7 cellular contexts compared by ENCODE assay signal in the genomic region with DNA sequence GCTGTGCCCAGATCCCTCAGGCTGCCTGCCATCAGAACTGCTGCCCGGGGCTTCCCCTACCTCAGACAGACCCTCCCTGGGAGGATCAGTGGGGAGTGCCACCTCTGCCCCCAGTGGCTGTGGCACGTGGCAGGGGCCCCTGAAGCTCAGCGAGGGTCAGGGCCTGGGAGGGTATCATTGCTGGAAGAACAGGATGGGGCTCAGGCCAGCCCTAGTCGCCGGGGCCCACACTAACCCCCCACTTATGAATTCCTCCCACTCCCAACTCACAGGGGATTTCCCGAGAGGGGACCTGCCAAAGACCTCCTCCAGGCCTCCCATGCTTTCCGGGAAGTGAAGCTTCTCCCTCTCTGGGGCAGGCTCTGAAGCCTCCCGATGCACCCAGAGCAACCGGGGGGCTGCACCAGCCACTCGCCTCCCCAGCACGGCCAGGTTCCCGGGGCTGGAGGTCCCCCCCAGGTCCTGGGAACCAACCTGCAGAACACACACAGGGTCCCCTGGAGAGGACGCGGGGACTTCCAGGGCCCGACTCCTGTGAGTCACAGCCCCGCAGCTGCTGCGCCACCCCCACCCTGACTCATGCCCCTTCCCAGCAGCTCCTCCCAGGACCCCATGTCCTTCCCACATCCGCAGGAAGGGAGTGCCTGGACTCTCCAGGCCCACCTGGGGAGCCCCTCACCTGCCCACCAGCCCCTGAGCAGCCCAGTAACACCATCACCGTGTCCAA. TPM values are rescaled to one million over a fixed set of nuclear protein-coding genes. Genes with fewer than 3 reads are reported as not detected.
DNase-seq lines count a peak whose midpoint lies in the region; TF ChIP-seq lines count a peak whose summit lies in the region.

No MANE protein-coding gene starts in this region.

- H3K79me1 ChIP-seq in H9 (ENCODE audit: insufficient read depth, low read depth, low read length, poor library complexity, severe bottlenecking): no peaks in the 10 kb centered on the region

- POLR2A ChIA-PET in CD4-positive, alpha-beta memory T cell (lab: Charles Lee; ENCODE audit: partially characterized antibody): interaction anchor here (0.9 to 3.6 kb wide), 6 partner anchors 8 to 132 kb away, joined by 3 to 26 read pairs (median 4); partner anchors contain the start of genes ARFRP1, GMEB2, LIME1 and SLC2A4RG

- H3K36me3 Mint-ChIP-seq in H9 (ENCODE audit: insufficient read depth in 1 of 3, low read depth in 3 of 3): peaks cover 2 to 5% (median 3%) of the 10 kb centered on the region in 3 experiments; a peak in 5 of 7 replicates
- peaks cover 0 to 3% of the 10 kb centered on the region in 2 donors for H3K36me3 Mint-ChIP-seq in CD4-positive, alpha-beta memory T cell

- H3K4me2 ChIP-seq in H9 (ENCODE audit: insufficient read depth, insufficient read length, low read length): no peak overlapping the region

- peaks cover 2 to 10% of the 10 kb centered on the region in 2 experiments for H3K4me1 Mint-ChIP-seq in H9
- peaks cover 6 to 39% (median 17%) of the 10 kb centered on the region in 4 donors for H3K4me1 Mint-ChIP-seq in CD4-positive, alpha-beta memory T cell

- peaks cover 4% of the 10 kb centered on the region for H3K23me2 ChIP-seq in H9 (ENCODE audit: insufficient read length, low read depth, low read length, poor library complexity, severe bottlenecking)

- H3K4ac ChIP-seq in H9 (ENCODE audit: low read depth, low read length): no peak overlapping the region

- 0 out of 7 replicates have a peak overlapping the region, but pooled peaks of 1 of the 3 experiments have one; percentile 49 for H3K27ac Mint-ChIP-seq in H9
- H3K27ac Mint-ChIP-seq in CD4-positive, alpha-beta memory T cell: peak overlapping the region in 2 of 7 donors; percentile 47 to 48

- no peaks in the 10 kb centered on the region for H4K20me1 ChIP-seq in H9 (ENCODE audit: control insufficient read depth, insufficient read depth, insufficient read length)

- H3K27me3 ChIP-seq in H9 (ENCODE audit: insufficient read depth, low read length) (no peaks in the 10 kb centered on the region), skeletal muscle tissue (ENCODE audit: control insufficient read depth in 3 of 3, insufficient read depth in 3 of 3, low read length in 3 of 3) (no peaks in the 10 kb centered on the region)
- H3K27me3 ChIP-seq in CD4-positive, alpha-beta memory T cell (ENCODE audit: insufficient read depth, low read length): no peaks in the 10 kb centered on the region

- H3K56ac ChIP-seq in H9 (ENCODE audit: insufficient read length, low read depth, low read length): no peak overlapping the region

- no peak for TF ChIP-seq CTCF in H9 (conservative IDR thresholded peaks at IDR 0.05)
- no peak for TF ChIP-seq CTCF in fibroblast of mammary gland (conservative IDR thresholded peaks at IDR 0.05; ENCODE audit: control insufficient read depth, insufficient read depth, low read depth, low read length)

- H2BK120ac ChIP-seq in H9 (ENCODE audit: low read depth, low read length, poor library complexity, severe bottlenecking): no peak overlapping the region

- no peak overlapping the region for H2AFZ ChIP-seq in H9 (ENCODE audit: low read length)

- H3K18ac ChIP-seq in H9 (ENCODE audit: insufficient read length, low read depth, low read length): no peak overlapping the region

- H4K91ac ChIP-seq in H9 (ENCODE audit: insufficient read length, low read depth, low read length): no peak overlapping the region

- WGBS in H9 (ENCODE audit: extremely low coverage, insufficient read length, low lambda C conversion rate): no CpG with 5 or more reads among the region's 19 CpGs

- no peak overlapping the region for H4K5ac ChIP-seq in H9 (ENCODE audit: insufficient read length, low read depth, low read length)

- H2BK5ac ChIP-seq in H9 (ENCODE audit: insufficient read length, low read length): no peak overlapping the region

- H3K4me3 ChIP-seq in fibroblast of mammary gland (ENCODE audit: control insufficient read depth, low read depth, low read length) (peak overlapping the region; percentile 6), skeletal muscle tissue (ENCODE audit: low read length in 3 of 3) (no peak overlapping the region)
- H3K4me3 ChIP-seq in CD4-positive, alpha-beta memory T cell (ENCODE audit: low read length in 2 of 2): no peak overlapping the region

- H3K9me3 Mint-ChIP-seq in H9: peaks cover 0 to under 1% of the 10 kb centered on the region in 2 experiments; a peak in 2 of 5 replicates
- no peaks in the 10 kb centered on the region for H3K9me3 Mint-ChIP-seq in CD4-positive, alpha-beta memory T cell

- intact Hi-C loops in CD4-positive, alpha-beta memory T cell (cut with micrococcal nuclease): no loop called here

- H4K8ac ChIP-seq in H9 (replicated peaks; ENCODE audit: insufficient read length, low read depth, low read length): no peak overlapping the region

- H3K4me1 ChIP-seq in H9 (ENCODE audit: insufficient read depth, low read length) (no peaks in the 10 kb centered on the region), skeletal muscle tissue (ENCODE audit: control insufficient read depth in 3 of 3, insufficient read depth in 3 of 3, low read length in 3 of 3) (peaks cover 29 to 45% (median 41%) of the 10 kb centered on the region in 3 donors)
- peaks cover 47% of the 10 kb centered on the region for H3K4me1 ChIP-seq in CD4-positive, alpha-beta memory T cell (ENCODE audit: insufficient read depth, low read length)

- H3T11ph ChIP-seq in H9 (ENCODE audit: low read length): no peak overlapping the region

- no peak overlapping the region for H2BK12ac ChIP-seq in H9 (ENCODE audit: insufficient read length, low read depth, low read length)

- no peak overlapping the region for H3K14ac ChIP-seq in H9 (ENCODE audit: insufficient read depth, low read length)

- H3K4me3 Mint-ChIP-seq in H9: no peak overlapping the region
- H3K4me3 Mint-ChIP-seq in CD4-positive, alpha-beta memory T cell: no peak overlapping the region

- CTCF ChIA-PET in CD4-positive, alpha-beta memory T cell (lab: Charles Lee; ENCODE audit: partially characterized antibody): interaction anchor here (1.0 kb wide), 1 partner anchor 117 kb away, joined by 3 read pairs; no protein-coding TSS in a partner anchor

- no peak overlapping the region for H2BK15ac ChIP-seq in H9 (ENCODE audit: low read depth, low read length)

- H3K9ac ChIP-seq in H9 (ENCODE audit: extremely low read depth, insufficient read length, low read length) (no peak overlapping the region), skeletal muscle tissue (ENCODE audit: low read depth in 1 of 3, low read length in 3 of 3) (peak overlapping the region in 2 of 3 donors; percentile 34 to 50)

- H3K9me3 ChIP-seq in H9 (ENCODE audit: control insufficient read depth, low read depth, low read length): no peaks in the 10 kb centered on the region
- no peaks in the 10 kb centered on the region for H3K9me3 ChIP-seq in skeletal muscle tissue (ENCODE audit: control insufficient read depth in 3 of 3, low read length in 3 of 3)
- H3K9me3 ChIP-seq in CD4-positive, alpha-beta memory T cell (ENCODE audit: control insufficient read depth in 1 of 2, low read length in 2 of 2): no peaks in the 10 kb centered on the region

- H3K27ac ChIP-seq in H9 (ENCODE audit: insufficient read length, low read depth, low read length) (no peak overlapping the region), skeletal muscle tissue (ENCODE audit: low read depth, low read length) (peak overlapping the region; percentile 72)
- H3K27ac ChIP-seq in CD4-positive, alpha-beta memory T cell (ENCODE audit: low read depth, low read length): no peak overlapping the region

- no peak overlapping the region for H3K23ac ChIP-seq in H9 (ENCODE audit: insufficient read length, low read depth, low read length)

- H2BK20ac ChIP-seq in H9 (ENCODE audit: low read depth, low read length, poor library complexity, severe bottlenecking): no peak overlapping the region

- no peaks in the 10 kb centered on the region for H3K79me2 ChIP-seq in H9 (ENCODE audit: insufficient read depth, low read length)

- H3K36me3 ChIP-seq in skeletal muscle tissue (ENCODE audit: control insufficient read depth in 3 of 3, insufficient read depth in 3 of 3, low read length in 3 of 3): peaks cover 6 to 19% (median 18%) of the 10 kb centered on the region in 3 donors
- peaks cover 5% of the 10 kb centered on the region for H3K36me3 ChIP-seq in CD4-positive, alpha-beta memory T cell (ENCODE audit: insufficient read depth, low read length)

- peaks cover 4% of the 10 kb centered on the region; the same call in 1 of the 2 replicates for H3K27me3 Mint-ChIP-seq in H9 (ENCODE audit: low read depth)
- no peaks in the 10 kb centered on the region for H3K27me3 Mint-ChIP-seq in CD4-positive, alpha-beta memory T cell

- H2AK5ac ChIP-seq in H9 (ENCODE audit: insufficient read length, low read length): no peak overlapping the region

- DNase-seq in H9 (peak; percentile 39), fibroblast of mammary gland (ENCODE audit: low read depth) (peak; percentile 91), HUDEP-2 (lab: John Stamatoyannopoulos, UW; ENCODE audit: unreplicated experiment in 76 of 76) (no peak), NCI-H187 treated with DMSO at 0.1 percent for 48 hours (lab: John Stamatoyannopoulos, UW) (no peak)
- DNase-seq in activated CD4-positive, CD25-positive, alpha-beta regulatory T cell treated with anti-CD3 and anti-CD28 coated beads, Interleukin-2, amount 50 U/mL, for 72 hours: peak; percentile 40
- no peak for DNase-seq in CD4-positive, alpha-beta memory T cell

RNA-seq across cellular contexts. Expression of gene TNFRSF6B, which starts 2.5 kb away (rescaled TPM):
- total RNA-seq in H9 (2021): 0.86 TPM in 1 of 2 replicates, not detected in the other
- total RNA-seq in skeletal muscle tissue: not detected
- not detected for total RNA-seq in CD4-positive, alpha-beta memory T cell
- not detected for polyA plus RNA-seq in CD4-positive, alpha-beta memory T cell

RNA-seq across cellular contexts. Expression of gene ARFRP1, which starts 8.9 kb away (rescaled TPM):
- 39.5 and 42.7 TPM in 2 replicates for total RNA-seq in H9 (2021)
- total RNA-seq in skeletal muscle tissue: 13.0 TPM
- total RNA-seq in CD4-positive, alpha-beta memory T cell: 10 to 100 TPM; 85.6 to 92.0 TPM
- polyA plus RNA-seq in CD4-positive, alpha-beta memory T cell: 10 to 100 TPM; 65.5 to 66.3 TPM

RNA-seq across cellular contexts. Expression of gene ZGPAT, which starts 8.9 kb away (rescaled TPM):
- total RNA-seq in H9 (2021): 25.5 and 27.6 TPM in 2 replicates
- 6.8 TPM for total RNA-seq in skeletal muscle tissue
- 10 to 100 TPM; 51.8 to 55.3 TPM for total RNA-seq in CD4-positive, alpha-beta memory T cell
- polyA plus RNA-seq in CD4-positive, alpha-beta memory T cell: 10 to 100 TPM; 34.6 to 69.5 TPM

RNA-seq across cellular contexts. Expression of gene LIME1, which starts 37.6 kb away (rescaled TPM):
- total RNA-seq in H9 (2021) (12.8 and 13.5 TPM in 2 replicates), skeletal muscle tissue (0.52 TPM)
- total RNA-seq in CD4-positive, alpha-beta memory T cell: 100 to 1,000 TPM; 162 to 169 TPM
- 100 to 1,000 TPM; 297 to 324 TPM for polyA plus RNA-seq in CD4-positive, alpha-beta memory T cell

RNA-seq across cellular contexts. Expression of gene SLC2A4RG, which starts 40.7 kb away (rescaled TPM):
- 37.9 and 43.9 TPM in 2 replicates for total RNA-seq in H9 (2021)
- 10.4 TPM for total RNA-seq in skeletal muscle tissue
- 100 to 1,000 TPM; 121 to 124 TPM for total RNA-seq in CD4-positive, alpha-beta memory T cell
- 1 to 10 TPM; 2.2 to 7.6 TPM for polyA plus RNA-seq in CD4-positive, alpha-beta memory T cell

Comparison
In these comparisons a context has a peak if more than half of its experiments do, and no peak if none do; other contexts are left out.
1. DNase-seq: peak in H9 (single experiment), activated CD4-positive, CD25-positive, alpha-beta regulatory T cell treated with anti-CD3 and anti-CD28 coated beads, Interleukin-2, amount 50 U/mL, for 72 hours (single experiment) and fibroblast of mammary gland (single experiment); none in HUDEP-2 (0 of 76), CD4-positive, alpha-beta memory T cell (0 of 5) and NCI-H187 treated with DMSO at 0.1 percent for 48 hours (single experiment).